In genomic region chr9:28289732-28290131, GRCh38 we compare ENCODE assay signal across 15 cellular contexts.
"Had no signal": no experiment of that assay in that cellular context is flagged by ENCODE, and none has a peak within 500 bp of the region (broad histone marks: within the 10 kb centered on the region; RNA-seq: fewer than 3 reads in every experiment).

No MANE protein-coding gene starts in this region.

- H3K4me2 ChIP-seq: smooth muscle cell had no signal

- ATAC-seq: activated T-cell treated with anti-CD3 and anti-CD28 coated beads, Interleukin-2, amount 50 U/mL, for 72 hours; effector memory CD8-positive, alpha-beta T cell; esophagus mucosa had no signal

- H3K36me3 ChIP-seq: brain microvascular endothelial cell, vagina had no signal

- H3K36me3 Mint-ChIP-seq: activated CD4-positive, alpha-beta memory T cell treated with anti-CD3 and anti-CD28 coated beads for 36 hours; activated naive CD8-positive, alpha-beta T cell treated with anti-CD3 and anti-CD28 coated beads for 36 hours had no signal

- H3K4me3 ChIP-seq: smooth muscle cell, vagina had no signal

- H3K4me3 Mint-ChIP-seq: activated CD4-positive, alpha-beta memory T cell treated with anti-CD3 and anti-CD28 coated beads for 36 hours; activated naive CD8-positive, alpha-beta T cell treated with anti-CD3 and anti-CD28 coated beads for 36 hours; activated T-cell treated with anti-CD3 and anti-CD28 coated beads, Interleukin-2, amount 50 U/mL, for 72 hours; dendritic cell treated with granulocyte-macrophage colony-stimulating factor and Interleukin-4, amounts not matched to agents 40 ng/mL and 50 ng/mL, for 4 days; effector memory CD8-positive, alpha-beta T cell; neural crest cell had no signal

- H3K27ac ChIP-seq: brain microvascular endothelial cell, parathyroid adenoma, vagina had no signal

- H3K27me3 ChIP-seq: brain microvascular endothelial cell, vagina had no signal

- DNase-seq: activated CD4-positive, alpha-beta memory T cell treated with anti-CD3 and anti-CD28 coated beads for 36 hours; activated gamma-delta T cell treated with Interleukin-2 at 50 U/mL for 16 hours; activated naive CD8-positive, alpha-beta T cell treated with anti-CD3 and anti-CD28 coated beads for 36 hours; activated T-cell treated with anti-CD3 and anti-CD28 coated beads, Interleukin-2, amount 50 U/mL, for 72 hours; brain microvascular endothelial cell; effector memory CD8-positive, alpha-beta T cell; islet precursor cell; mesendoderm; T-helper 9 cell had no signal

- H3K9me3 Mint-ChIP-seq: activated naive CD8-positive, alpha-beta T cell treated with anti-CD3 and anti-CD28 coated beads for 36 hours had no signal

- H3K79me2 ChIP-seq: parathyroid adenoma had no signal

- H3K27ac Mint-ChIP-seq: activated CD4-positive, alpha-beta memory T cell treated with anti-CD3 and anti-CD28 coated beads for 36 hours; activated naive CD8-positive, alpha-beta T cell treated with anti-CD3 and anti-CD28 coated beads for 36 hours; activated T-cell treated with anti-CD3 and anti-CD28 coated beads, Interleukin-2, amount 50 U/mL, for 72 hours; dendritic cell treated with granulocyte-macrophage colony-stimulating factor and Interleukin-4, amounts not matched to agents 40 ng/mL and 50 ng/mL, for 4 days; effector memory CD8-positive, alpha-beta T cell had no signal

- H3K9ac ChIP-seq: parathyroid adenoma had no signal

- H3K4me1 ChIP-seq: parathyroid adenoma, vagina had no signal

- H3K27me3 Mint-ChIP-seq: activated CD4-positive, alpha-beta memory T cell treated with anti-CD3 and anti-CD28 coated beads for 36 hours; activated naive CD8-positive, alpha-beta T cell treated with anti-CD3 and anti-CD28 coated beads for 36 hours; dendritic cell treated with granulocyte-macrophage colony-stimulating factor and Interleukin-4, amounts not matched to agents 40 ng/mL and 50 ng/mL, for 4 days; effector memory CD8-positive, alpha-beta T cell had no signal

- H2AFZ ChIP-seq: parathyroid adenoma had no signal

- H3K4me1 Mint-ChIP-seq: activated naive CD8-positive, alpha-beta T cell treated with anti-CD3 and anti-CD28 coated beads for 36 hours; neural crest cell had no signal

- H3K9me3 ChIP-seq: vagina had no signal
